27 cellular contexts compared by ENCODE assay signal in genomic region chrX:134982748-134983147, GRCh38.
"Had no signal": no experiment of that assay in that cellular context is flagged by ENCODE, and none has a peak within 500 bp of the region (broad histone marks: within the 10 kb centered on the region; RNA-seq: fewer than 3 reads in every experiment).

No MANE protein-coding gene starts in this region.

- H3K27me3 Mint-ChIP-seq: dendritic cell treated with granulocyte-macrophage colony-stimulating factor and Interleukin-4, amounts not matched to agents 40 ng/mL and 50 ng/mL, for 4 days had no signal

- H3K36me3 ChIP-seq: colonic mucosa, esophagus muscularis mucosa, esophagus squamous epithelium, gastroesophageal sphincter, heart left ventricle, heart right ventricle had no signal

- FAIRE-seq: colon, endometrium, endothelial cell of umbilical vein, frontal cortex had no signal

- H3K27ac ChIP-seq: colonic mucosa, coronary artery, dorsolateral prefrontal cortex, epithelial cell of prostate, esophagus muscularis mucosa, esophagus squamous epithelium, foreskin keratinocyte, gastroesophageal sphincter, heart left ventricle, heart right ventricle had no signal

- H3K27me3 ChIP-seq: colonic mucosa, esophagus muscularis mucosa, esophagus squamous epithelium, foreskin keratinocyte, gastroesophageal sphincter had no signal

- H3K27ac Mint-ChIP-seq: dendritic cell treated with granulocyte-macrophage colony-stimulating factor and Interleukin-4, amounts not matched to agents 40 ng/mL and 50 ng/mL, for 4 days; effector memory CD8-positive, alpha-beta T cell; endodermal cell had no signal

- H3K4me1 Mint-ChIP-seq: endodermal cell had no signal

- H3K9me3 Mint-ChIP-seq: dendritic cell treated with granulocyte-macrophage colony-stimulating factor and Interleukin-4, amounts not matched to agents 40 ng/mL and 50 ng/mL, for 4 days; effector memory CD8-positive, alpha-beta T cell had no signal

- H3K4me3 ChIP-seq: colonic mucosa, coronary artery, dorsolateral prefrontal cortex, esophagus muscularis mucosa, esophagus squamous epithelium, gastroesophageal sphincter, heart left ventricle, heart right ventricle had no signal

- ATAC-seq: effector memory CD8-positive, alpha-beta T cell; esophagus mucosa; foreskin keratinocyte; gastroesophageal sphincter; heart left ventricle; heart right ventricle had no signal

- H3K4me3 Mint-ChIP-seq: dendritic cell treated with granulocyte-macrophage colony-stimulating factor and Interleukin-4, amounts not matched to agents 40 ng/mL and 50 ng/mL, for 4 days; effector memory CD8-positive, alpha-beta T cell; endodermal cell had no signal

- H3K4me1 ChIP-seq: colonic mucosa, esophagus muscularis mucosa, esophagus squamous epithelium, foreskin keratinocyte, gastroesophageal sphincter, heart left ventricle, heart right ventricle had no signal

- DNase-seq: colonic mucosa; cortex of kidney; dermis blood vessel endothelial cell; dorsolateral prefrontal cortex; effector CD4-positive, alpha-beta T cell; effector CD8-positive, alpha-beta T cell; effector memory CD4-positive, alpha-beta T cell; effector memory CD8-positive, alpha-beta T cell; endodermal cell; esophagus squamous epithelium; foreskin fibroblast; foreskin keratinocyte; foreskin melanocyte; glutamatergic neuron; head of caudate nucleus; heart left ventricle; heart right ventricle had no signal

- H3K9me3 ChIP-seq: colonic mucosa, esophagus muscularis mucosa, esophagus squamous epithelium, gastroesophageal sphincter, heart left ventricle, heart right ventricle had no signal
